ENCODE assay signal across 15 cellular contexts in the genomic region with DNA sequence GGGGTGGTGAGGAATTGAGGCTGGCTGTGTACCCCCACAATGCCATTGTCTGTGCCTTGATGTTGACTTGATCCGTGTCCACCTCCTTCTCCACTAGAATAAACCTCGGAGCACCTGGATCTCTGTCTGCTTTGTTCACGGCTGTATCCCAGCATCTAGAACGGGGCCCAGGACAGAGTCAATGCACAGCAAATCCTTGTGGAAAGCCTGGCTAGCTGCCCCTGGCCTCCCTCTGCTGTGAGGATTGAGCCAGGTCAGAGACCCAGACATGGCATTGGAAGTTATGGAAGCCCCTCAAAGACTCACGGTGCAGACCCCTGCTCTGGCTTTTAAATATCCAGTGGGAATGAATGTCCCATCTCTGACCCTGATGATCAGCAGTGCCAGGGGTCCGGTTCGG.
A peak's percentile ranks its signal among the peaks of the same experiment; 100 is the strongest.
DNase-seq lines count a peak whose midpoint lies in the region; ATAC-seq, FAIRE-seq and TF ChIP-seq lines count a peak whose summit lies in the region.
"Had no signal": no experiment of that assay in that cellular context is flagged by ENCODE, and none has a peak within 500 bp of the region (broad histone marks: within the 10 kb centered on the region; RNA-seq: fewer than 3 reads in every experiment).

No MANE protein-coding gene starts in this region.

- intact Hi-C loops in testis (cut with DNase I; ENCODE audit: low total_unique reads) = no loop called here

- H3K9me2 ChIP-seq in Karpas-422 (replicated peaks; ENCODE audit: insufficient read depth, low read length) = no peaks in the 10 kb centered on the region

- H3K4me2 ChIP-seq in Karpas-422 (ENCODE audit: low read depth, low read length, poor library complexity, severe bottlenecking) = peak overlapping the region; percentile 30

- WGBS in testis, 2 donors = 78 to 79% methylated on average over 4 to 7 of the region's 7 CpGs

- H3K4me1 ChIP-seq in Karpas-422 (ENCODE audit: low read length) (peaks cover 75% of the 10 kb centered on the region), mucosa of rectum (ENCODE audit: control insufficient read depth in 2 of 2, insufficient read depth in 2 of 2, low read length in 2 of 2) (peaks cover 4 to 8% of the 10 kb centered on the region in 2 donors), testis (peaks cover 32% of the 10 kb centered on the region)
- H3K4me1 ChIP-seq: Caco-2 had no signal

- peak overlapping the region; percentile 60 for H3K9ac ChIP-seq in Karpas-422 (ENCODE audit: low read length)
- H3K9ac ChIP-seq in mucosa of rectum (ENCODE audit: low read depth in 1 of 2, low read length in 2 of 2) = no peak overlapping the region

- H4K20me1 ChIP-seq in Karpas-422 (ENCODE audit: insufficient read depth, low read depth, low read length) = no peaks in the 10 kb centered on the region

- no peak for ATAC-seq in GM18873 (IDR thresholded peaks at IDR 0.05; ENCODE audit: low FRiP score, unreplicated experiment)

- peak overlapping the region; percentile 98 for H3K27ac ChIP-seq in Karpas-422 (ENCODE audit: low read length)
- peak overlapping the region; percentile 96 for H3K27ac ChIP-seq in caudate nucleus (ENCODE audit: low read depth, low read length)
- peak overlapping the region; percentile 72 to 86 for H3K27ac ChIP-seq in mucosa of rectum (ENCODE audit: low read depth in 2 of 2, low read length in 2 of 2)
- H3K27ac ChIP-seq in testis = peak overlapping the region; percentile 14 to 82

- DNase-seq in Karpas-422 = no peak
- peak in 2 of 61 donors; percentile 14 to 23 for DNase-seq in caudate nucleus (lab: John Stamatoyannopoulos, UW)
- DNase-seq in testis = no peak
- no peak for DNase-seq in RCC 7860 (ENCODE audit: low spot score)
- no peak for DNase-seq in activated CD4-positive, alpha-beta T cell treated with anti-CD3 and anti-CD28 coated beads, Interleukin-2, amount 50 U/mL, for 4 hours
- no peak for DNase-seq in cerebellar nuclear complex (lab: John Stamatoyannopoulos, UW)
- DNase-seq: activated effector memory CD4-positive, alpha-beta T cell treated with Interleukin-2 at 50 U/mL for 16 hours; Caco-2; central memory CD4-positive, alpha-beta T cell; NCI-H2029; stimulated activated CD4-positive, alpha-beta T cell treated with anti-CD3 and anti-CD28 coated beads, Interleukin-4, amount 100 ng/mL, for 4 hours; stimulated activated naive CD8-positive, alpha-beta T cell treated with anti-CD3 and anti-CD28 coated beads, Interleukin-15, amount 100 ng/mL, for 72 hours had no signal

- peaks cover 30% of the 10 kb centered on the region for H3K9me3 ChIP-seq in Karpas-422 (ENCODE audit: low read length)
- H3K9me3 ChIP-seq in mucosa of rectum (ENCODE audit: control insufficient read depth in 2 of 2, low read length in 2 of 2) = no peaks in the 10 kb centered on the region
- no peaks in the 10 kb centered on the region for H3K9me3 ChIP-seq in testis
- H3K9me3 ChIP-seq: Caco-2 had no signal

- H3K79me2 ChIP-seq in Karpas-422 (ENCODE audit: low read length) = no peaks in the 10 kb centered on the region

- TF ChIP-seq POLR2A in testis (IDR thresholded peaks at IDR 0.05) = no peak

- H3K27me3 ChIP-seq in Karpas-422 (ENCODE audit: low read length) (no peaks in the 10 kb centered on the region), mucosa of rectum (ENCODE audit: control insufficient read depth in 2 of 2, insufficient read depth in 2 of 2, low read length in 2 of 2) (no peaks in the 10 kb centered on the region), testis (no peaks in the 10 kb centered on the region)

- no peak for TF ChIP-seq CTCF in testis (IDR thresholded peaks at IDR 0.05)

- no peak overlapping the region for H2AFZ ChIP-seq in Karpas-422 (ENCODE audit: low read length)

- H3K4me3 ChIP-seq in Karpas-422 (ENCODE audit: low read length) = peak overlapping the region; percentile 30; the same call in 1 of the 2 replicates
- no peak overlapping the region for H3K4me3 ChIP-seq in mucosa of rectum (ENCODE audit: low read length in 2 of 2)
- no peak overlapping the region for H3K4me3 ChIP-seq in testis

- no peak for FAIRE-seq in RCC 7860 (lab: Jason Lieb, UNC)
- FAIRE-seq: keratinocyte had no signal

- H3K36me3 ChIP-seq in Karpas-422 (ENCODE audit: insufficient read depth, low read length) (peaks cover 7% of the 10 kb centered on the region; the same call in 1 of the 2 replicates), mucosa of rectum (ENCODE audit: control insufficient read depth in 2 of 2, insufficient read depth in 2 of 2, low read length in 2 of 2) (no peaks in the 10 kb centered on the region), testis (ENCODE audit: low read depth, missing control alignments) (no peaks in the 10 kb centered on the region)

Comparison
In these comparisons a context has a peak if more than half of its experiments do, and no peak if none do; other contexts are left out.
1. H3K27ac ChIP-seq: peak in every context shown above with its lines; median percentile 98 in Karpas-422; 96 in caudate nucleus; 79 in mucosa of rectum; 48 in testis.